In genomic region chr10:26997610-26998009, GRCh38 we compare ENCODE assay signal across 22 cellular contexts.
DNase-seq lines count a peak whose midpoint lies in the region; ATAC-seq, FAIRE-seq and TF ChIP-seq lines count a peak whose summit lies in the region.
"Had no signal": no experiment of that assay in that cellular context is flagged by ENCODE, and none has a peak within 500 bp of the region (broad histone marks: within the 10 kb centered on the region; RNA-seq: fewer than 3 reads in every experiment).

No MANE protein-coding gene starts in this region.

- peak overlapping the region; percentile 62 for H3K27ac Mint-ChIP-seq in activated CD4-positive, alpha-beta T cell treated with anti-CD3 and anti-CD28 coated beads, Interleukin-2, amount 10 ng/mL, durations not matched to agents 24 days and 14 days
- peak overlapping the region; percentile 41 for H3K27ac Mint-ChIP-seq in activated naive CD8-positive, alpha-beta T cell
- no peak overlapping the region for H3K27ac Mint-ChIP-seq in activated naive CD8-positive, alpha-beta T cell treated with anti-CD3 and anti-CD28 coated beads, Interleukin-2, amount 50 U/mL, for 24 hours
- H3K27ac Mint-ChIP-seq in nephron progenitor cell = peak overlapping the region; percentile 58

- peaks cover 14% of the 10 kb centered on the region for H3K4me1 Mint-ChIP-seq in activated CD4-positive, alpha-beta T cell treated with anti-CD3 and anti-CD28 coated beads, Interleukin-2, amount 10 ng/mL, durations not matched to agents 24 days and 14 days
- H3K4me1 Mint-ChIP-seq in activated naive CD8-positive, alpha-beta T cell (ENCODE audit: low read depth) = peaks cover 5% of the 10 kb centered on the region
- no peaks in the 10 kb centered on the region for H3K4me1 Mint-ChIP-seq in activated naive CD8-positive, alpha-beta T cell treated with anti-CD3 and anti-CD28 coated beads, Interleukin-2, amount 50 U/mL, for 24 hours
- H3K4me1 Mint-ChIP-seq in nephron progenitor cell = no peaks in the 10 kb centered on the region
- H3K4me1 Mint-ChIP-seq: IgD-negative memory B cell had no signal

- peak; percentile 67 for DNase-seq in activated CD4-positive, alpha-beta T cell treated with anti-CD3 and anti-CD28 coated beads, Interleukin-2, amount 10 ng/mL, durations not matched to agents 24 days and 14 days
- no peak for DNase-seq in activated CD4-positive, alpha-beta T cell treated with anti-CD3 and anti-CD28 coated beads for 4 hours
- DNase-seq in activated naive CD8-positive, alpha-beta T cell treated with anti-CD3 and anti-CD28 coated beads, Interleukin-2, amount 50 U/mL, for 24 hours = no peak
- DNase-seq in bronchial epithelial cell (ENCODE audit: low read depth) (no peak), nephron progenitor cell (no peak), SW480 (ENCODE audit: low spot score) (no peak)
- no peak for DNase-seq in stimulated activated CD4-positive, alpha-beta T cell treated with anti-CD3 and anti-CD28 coated beads, Interleukin-12 subunit alpha, Interleukin-12 subunit beta, amount 100 ng/mL, for 4 hours
- DNase-seq: 8988T, C1 segment of cervical spinal cord, DMS53, Karpas-422, MV-4-11, NCI-H1105 treated with DMSO at 0.1 percent for 48 hours, NCI-H2081, NCI-H446, NCI-H526 treated with DMSO at 0.1 percent for 48 hours, OCI-M1, SJCRH30 had no signal

- ATAC-seq in activated naive CD8-positive, alpha-beta T cell treated with anti-CD3 and anti-CD28 coated beads, Interleukin-2, amount 50 U/mL, for 24 hours = no peak

- FAIRE-seq in bronchial epithelial cell (lab: Jason Lieb, UNC) = peak; percentile 32
- FAIRE-seq: D721Med, RCC 7860 had no signal

- H3K4me3 Mint-ChIP-seq in activated CD4-positive, alpha-beta T cell treated with anti-CD3 and anti-CD28 coated beads, Interleukin-2, amount 10 ng/mL, durations not matched to agents 24 days and 14 days = no peak overlapping the region
- H3K4me3 Mint-ChIP-seq in activated naive CD8-positive, alpha-beta T cell = no peak overlapping the region
- H3K4me3 Mint-ChIP-seq in activated naive CD8-positive, alpha-beta T cell treated with anti-CD3 and anti-CD28 coated beads, Interleukin-2, amount 50 U/mL, for 24 hours = no peak overlapping the region
- H3K4me3 Mint-ChIP-seq in nephron progenitor cell = no peak overlapping the region
- H3K4me3 Mint-ChIP-seq: IgD-negative memory B cell had no signal

- H3K27me3 ChIP-seq in bronchial epithelial cell (ENCODE audit: control insufficient read depth, insufficient read depth, low read length) = no peaks in the 10 kb centered on the region
- H3K27me3 ChIP-seq: SJCRH30 had no signal

- peaks cover 15% of the 10 kb centered on the region for H3K36me3 Mint-ChIP-seq in activated CD4-positive, alpha-beta T cell treated with anti-CD3 and anti-CD28 coated beads, Interleukin-2, amount 10 ng/mL, durations not matched to agents 24 days and 14 days (ENCODE audit: low read depth)
- peaks cover 31% of the 10 kb centered on the region for H3K36me3 Mint-ChIP-seq in activated naive CD8-positive, alpha-beta T cell
- H3K36me3 Mint-ChIP-seq in activated naive CD8-positive, alpha-beta T cell treated with anti-CD3 and anti-CD28 coated beads, Interleukin-2, amount 50 U/mL, for 24 hours (ENCODE audit: low read depth) = peaks cover 8% of the 10 kb centered on the region
- H3K36me3 Mint-ChIP-seq in nephron progenitor cell (ENCODE audit: low read depth) = peaks cover 68% of the 10 kb centered on the region

- no peak for TF ChIP-seq CTCF in bronchial epithelial cell (IDR thresholded peaks at IDR 0.05; ENCODE audit: insufficient read depth, low read length, severe bottlenecking)
- no peak for TF ChIP-seq CTCF in nephron progenitor cell (IDR thresholded peaks at IDR 0.05)

- H3K9me3 Mint-ChIP-seq in activated CD4-positive, alpha-beta T cell treated with anti-CD3 and anti-CD28 coated beads, Interleukin-2, amount 10 ng/mL, durations not matched to agents 24 days and 14 days = peaks cover 6% of the 10 kb centered on the region
- H3K9me3 Mint-ChIP-seq in activated naive CD8-positive, alpha-beta T cell (ENCODE audit: low read depth) = peaks cover 5% of the 10 kb centered on the region
- H3K9me3 Mint-ChIP-seq in activated naive CD8-positive, alpha-beta T cell treated with anti-CD3 and anti-CD28 coated beads, Interleukin-2, amount 50 U/mL, for 24 hours = peaks cover 3% of the 10 kb centered on the region
- peaks cover 33% of the 10 kb centered on the region for H3K9me3 Mint-ChIP-seq in nephron progenitor cell

- intact Hi-C loops in activated CD4-positive, alpha-beta T cell treated with anti-CD3 and anti-CD28 coated beads, Interleukin-2, amount 10 ng/mL, durations not matched to agents 24 days and 14 days (cut with micrococcal nuclease) = no loop called here

- no peaks in the 10 kb centered on the region for H3K27me3 Mint-ChIP-seq in activated CD4-positive, alpha-beta T cell treated with anti-CD3 and anti-CD28 coated beads, Interleukin-2, amount 10 ng/mL, durations not matched to agents 24 days and 14 days
- H3K27me3 Mint-ChIP-seq in activated naive CD8-positive, alpha-beta T cell = no peaks in the 10 kb centered on the region
- no peaks in the 10 kb centered on the region for H3K27me3 Mint-ChIP-seq in activated naive CD8-positive, alpha-beta T cell treated with anti-CD3 and anti-CD28 coated beads, Interleukin-2, amount 50 U/mL, for 24 hours
- no peaks in the 10 kb centered on the region for H3K27me3 Mint-ChIP-seq in nephron progenitor cell (ENCODE audit: low read depth, poor library complexity)
- H3K27me3 Mint-ChIP-seq: IgD-negative memory B cell had no signal

- H3K36me3 ChIP-seq in bronchial epithelial cell (ENCODE audit: control insufficient read depth, insufficient read depth, low read length) = no peaks in the 10 kb centered on the region
- H3K36me3 ChIP-seq: SJCRH30 had no signal

- H3K4me3 ChIP-seq in bronchial epithelial cell (ENCODE audit: low read depth, low read length) = no peak overlapping the region
- H3K4me3 ChIP-seq: SJCRH30 had no signal
